12 cellular contexts compared by ENCODE assay signal in the genomic region with DNA sequence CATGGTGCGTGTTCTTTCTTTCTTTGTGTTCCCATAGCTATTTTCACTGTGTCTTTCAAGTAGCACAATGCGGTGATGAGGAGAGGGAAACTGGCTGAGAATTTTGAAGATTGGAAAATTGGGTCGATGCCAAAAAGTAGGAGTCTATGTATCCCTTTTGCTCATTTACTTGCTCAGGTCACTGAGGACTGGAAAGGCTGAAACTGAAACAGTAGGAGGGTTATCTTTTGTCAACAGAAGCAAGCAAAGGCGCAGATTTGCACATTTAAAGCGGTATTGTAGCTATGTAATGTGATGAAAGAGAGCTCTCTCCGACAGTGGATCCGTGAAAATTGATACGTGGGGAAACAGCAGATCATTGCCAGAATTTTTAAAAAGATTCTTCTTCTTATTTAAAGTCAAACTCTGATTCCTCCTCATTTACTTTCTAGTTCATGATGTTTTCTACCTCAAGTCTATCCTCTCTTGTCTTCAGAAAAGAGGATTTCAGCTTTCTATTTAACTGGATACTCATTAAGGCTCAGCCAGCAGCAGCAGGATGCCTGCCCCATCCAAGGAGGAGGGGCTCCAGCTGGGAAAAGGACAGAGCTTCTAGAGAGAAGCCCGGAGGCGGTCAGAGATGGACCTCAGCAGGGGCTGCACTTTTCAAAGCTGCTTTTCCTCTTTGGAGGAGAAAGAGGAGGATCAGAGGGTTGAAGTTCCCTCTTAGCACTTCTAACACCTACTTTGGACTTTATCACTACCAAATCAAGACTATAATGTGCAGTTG. TPM values are rescaled to one million over a fixed set of nuclear protein-coding genes. Genes with fewer than 3 reads are reported as not detected.
A peak's percentile ranks its signal among the peaks of the same experiment; 100 is the strongest.
DNase-seq lines count a peak whose midpoint lies in the region; ATAC-seq and TF ChIP-seq lines count a peak whose summit lies in the region.
"Had no signal": no experiment of that assay in that cellular context is flagged by ENCODE, and none has a peak within 500 bp of the region (broad histone marks: within the 10 kb centered on the region; RNA-seq: fewer than 3 reads in every experiment).

No MANE protein-coding gene starts in this region.

- peaks cover 3 to 16% of the 10 kb centered on the region in 2 donors for H3K9me3 Mint-ChIP-seq in activated naive CD4-positive, alpha-beta T cell treated with anti-CD3 and anti-CD28 coated beads, Interleukin-2, amount 50 U/mL, for 72 hours

- no peak for TF ChIP-seq CTCF in astrocyte of the spinal cord (IDR thresholded peaks at IDR 0.05; ENCODE audit: low read depth, low read length)
- TF ChIP-seq CTCF in stomach (IDR thresholded peaks at IDR 0.05), result no peak

- H3K36me3 ChIP-seq in stomach, result no peaks in the 10 kb centered on the region

- intact Hi-C loops in stomach (cut with DNase I; ENCODE audit: low total_unique reads), result no loop called here

- peaks cover 5 to 11% (median 9%) of the 10 kb centered on the region in 4 donors for H3K4me1 ChIP-seq in stomach

- H3K27ac Mint-ChIP-seq in activated naive CD4-positive, alpha-beta T cell treated with anti-CD3 and anti-CD28 coated beads, Interleukin-2, amount 50 U/mL, for 72 hours, result no peak overlapping the region
- H3K27ac Mint-ChIP-seq: activated naive CD4-positive, alpha-beta T cell treated with anti-CD3 and anti-CD28 coated beads, Interleukin-2, amount 50 U/mL, for 24 hours; memory B cell had no signal

- no peaks in the 10 kb centered on the region for H3K27me3 ChIP-seq in stomach

- no peak overlapping the region for H3K27ac ChIP-seq in stomach
- H3K27ac ChIP-seq: RWPE1 had no signal

- ATAC-seq in HG03378 (IDR thresholded peaks at IDR 0.05; ENCODE audit: unreplicated experiment) (no peak), GM19328 (IDR thresholded peaks at IDR 0.05; ENCODE audit: unreplicated experiment) (no peak), HG02642 (IDR thresholded peaks at IDR 0.05; ENCODE audit: poor library complexity, unreplicated experiment) (no peak)
- ATAC-seq in activated naive CD4-positive, alpha-beta T cell treated with anti-CD3 and anti-CD28 coated beads, Interleukin-2, amount 50 U/mL, for 72 hours, result no peak

- no peak for TF ChIP-seq EP300 in stomach (IDR thresholded peaks at IDR 0.05)

- DNase-seq in NCI-H1092 (lab: John Stamatoyannopoulos, UW) (peak; percentile 10), astrocyte of the spinal cord (ENCODE audit: low read depth, low spot score) (peak; percentile 48), iPS-NIHi11 (ENCODE audit: low spot score) (peak; percentile 58), stomach (no peak)
- DNase-seq in activated naive CD4-positive, alpha-beta T cell treated with anti-CD3 and anti-CD28 coated beads, Interleukin-2, amount 50 U/mL, for 72 hours (ENCODE audit: low spot score in 2 of 2), result no peak
- DNase-seq: stimulated activated naive CD4-positive, alpha-beta T cell had no signal

- in situ Hi-C loops in astrocyte of the spinal cord (cut with HindIII; ENCODE audit: low sequenced_read_pairs), result no loop called here

- peaks cover 0 to 10% of the 10 kb centered on the region in 2 donors for H3K36me3 Mint-ChIP-seq in activated naive CD4-positive, alpha-beta T cell treated with anti-CD3 and anti-CD28 coated beads, Interleukin-2, amount 50 U/mL, for 72 hours

- 15 to 27% (median 17%) methylated on average over 10 of the region's 10 CpGs for WGBS in stomach, 5 donors

- H3K9me3 ChIP-seq in stomach, result no peaks in the 10 kb centered on the region

- peak overlapping the region; percentile 3 for H3K4me3 ChIP-seq in astrocyte of the spinal cord (ENCODE audit: low read depth, low read length)
- peak overlapping the region in 3 of 4 donors; percentile 10 to 20 (median 17) for H3K4me3 ChIP-seq in stomach

- TF ChIP-seq POLR2A in stomach (IDR thresholded peaks at IDR 0.05), result no peak

RNA-seq across cellular contexts. Expression of a gene that starts 15.9 kb away (rescaled TPM):
- total RNA-seq in stomach, result 100 to 1,000 TPM in 2 of 5 donors, 10 to 100 TPM in 2, 1 to 10 TPM in 1; 8.4 to 146 (median 81.7) TPM
- polyA plus RNA-seq in stomach, result 10 to 100 TPM; 15.8 to 22.7 (median 18.0) TPM
- 100 to 1,000 TPM; 287 to 304 TPM for total RNA-seq in activated naive CD4-positive, alpha-beta T cell treated with anti-CD3 and anti-CD28 coated beads, Interleukin-2, amount 50 U/mL, for 72 hours

Comparison
In these comparisons a context has a peak if more than half of its experiments do, and no peak if none do; other contexts are left out.
1. DNase-seq: peak in NCI-H1092 (single experiment), astrocyte of the spinal cord (single experiment) and iPS-NIHi11 (single experiment); none in stomach (single experiment) and activated naive CD4-positive, alpha-beta T cell treated with anti-CD3 and anti-CD28 coated beads, Interleukin-2, amount 50 U/mL, for 72 hours (0 of 2).